ENCODE assay signal across 11 cellular contexts in genomic region chr11:105719073-105719846, GRCh38.
DNase-seq lines count a peak whose midpoint lies in the region; ATAC-seq and TF ChIP-seq lines count a peak whose summit lies in the region.
"Had no signal": no experiment of that assay in that cellular context is flagged by ENCODE, and none has a peak within 500 bp of the region (broad histone marks: within the 10 kb centered on the region; RNA-seq: fewer than 3 reads in every experiment).

No MANE protein-coding gene starts in this region.

- H2AFZ ChIP-seq in neural progenitor cell (replicated peaks): no peak overlapping the region

- no peak overlapping the region for H3K4me3 Mint-ChIP-seq in activated T-cell treated with anti-CD3 and anti-CD28 coated beads, Interleukin-2, amount 50 U/mL, for 72 hours
- peak overlapping the region; percentile 11 for H3K4me3 Mint-ChIP-seq in neural progenitor cell
- no peak overlapping the region for H3K4me3 Mint-ChIP-seq in activated CD4-positive, alpha-beta T cell treated with anti-CD3 and anti-CD28 coated beads, Interleukin-2, amount 10 ng/mL, durations not matched to agents 24 days and 14 days
- H3K4me3 Mint-ChIP-seq: naive B cell had no signal

- H3K27ac ChIP-seq in neural progenitor cell (no peak overlapping the region), esophagus muscularis mucosa (replicated peaks in 1 of 4) (no peak overlapping the region)
- H3K27ac ChIP-seq: BLaER1, VCaP had no signal

- H3K36me3 Mint-ChIP-seq in activated T-cell treated with anti-CD3 and anti-CD28 coated beads, Interleukin-2, amount 50 U/mL, for 72 hours (ENCODE audit: insufficient read depth in 2 of 2): no peaks in the 10 kb centered on the region
- no peaks in the 10 kb centered on the region for H3K36me3 Mint-ChIP-seq in neural progenitor cell
- no peaks in the 10 kb centered on the region for H3K36me3 Mint-ChIP-seq in activated CD4-positive, alpha-beta T cell treated with anti-CD3 and anti-CD28 coated beads, Interleukin-2, amount 10 ng/mL, durations not matched to agents 24 days and 14 days (ENCODE audit: low read depth)
- H3K36me3 Mint-ChIP-seq: naive B cell had no signal

- H3K27me3 ChIP-seq in neural progenitor cell (no peaks in the 10 kb centered on the region), esophagus muscularis mucosa (no peaks in the 10 kb centered on the region)
- H3K27me3 ChIP-seq: BLaER1 had no signal

- no peak for TF ChIP-seq EP300 in esophagus muscularis mucosa (IDR thresholded peaks at IDR 0.05)

- no peak overlapping the region for H3K4me2 ChIP-seq in neural progenitor cell
- H3K4me2 ChIP-seq: BLaER1 had no signal

- peak; percentile 1 to 8 for DNase-seq in activated T-cell treated with anti-CD3 and anti-CD28 coated beads, Interleukin-2, amount 50 U/mL, for 72 hours
- DNase-seq in activated T-cell treated with anti-CD3 and anti-CD28 coated beads for 4 hours (no peak), RPMI7951 (ENCODE audit: low read depth) (peak; percentile 24), neural progenitor cell (ENCODE audit: low spot score) (no peak), esophagus muscularis mucosa (ENCODE audit: extremely low spot score) (no peak)
- DNase-seq in activated CD4-positive, alpha-beta T cell treated with anti-CD3 and anti-CD28 coated beads, Interleukin-2, amount 10 ng/mL, durations not matched to agents 24 days and 14 days: no peak
- DNase-seq in activated T-cell treated with anti-CD3 and anti-CD28 coated beads, Interleukin-2, amount 50 U/mL, for 48 hours: no peak
- DNase-seq: naive B cell had no signal

- 78% methylated on average over 12 of the region's 12 CpGs for WGBS in esophagus muscularis mucosa

- H3K36me3 ChIP-seq in neural progenitor cell (no peaks in the 10 kb centered on the region), esophagus muscularis mucosa (no peaks in the 10 kb centered on the region)
- H3K36me3 ChIP-seq: BLaER1 had no signal

- H3K79me2 ChIP-seq in neural progenitor cell (ENCODE audit: low read depth): no peaks in the 10 kb centered on the region

- no peak overlapping the region for H3K4me3 ChIP-seq in neural progenitor cell
- H3K4me3 ChIP-seq in esophagus muscularis mucosa: no peak overlapping the region
- H3K4me3 ChIP-seq: BLaER1 had no signal

- H3K9ac ChIP-seq in neural progenitor cell: no peak overlapping the region
- H3K9ac ChIP-seq: BLaER1 had no signal

- H3K27me3 Mint-ChIP-seq in activated T-cell treated with anti-CD3 and anti-CD28 coated beads, Interleukin-2, amount 50 U/mL, for 72 hours (ENCODE audit: low read depth): no peaks in the 10 kb centered on the region
- H3K27me3 Mint-ChIP-seq in neural progenitor cell (ENCODE audit: insufficient read depth, low read depth): no peaks in the 10 kb centered on the region
- no peaks in the 10 kb centered on the region for H3K27me3 Mint-ChIP-seq in activated CD4-positive, alpha-beta T cell treated with anti-CD3 and anti-CD28 coated beads, Interleukin-2, amount 10 ng/mL, durations not matched to agents 24 days and 14 days
- H3K27me3 Mint-ChIP-seq: naive B cell had no signal

- H3K4me1 ChIP-seq in neural progenitor cell: no peaks in the 10 kb centered on the region
- H3K4me1 ChIP-seq in esophagus muscularis mucosa: no peaks in the 10 kb centered on the region
- H3K4me1 ChIP-seq: BLaER1 had no signal

- H3K27ac Mint-ChIP-seq in activated T-cell treated with anti-CD3 and anti-CD28 coated beads, Interleukin-2, amount 50 U/mL, for 72 hours: no peak overlapping the region
- H3K27ac Mint-ChIP-seq in neural progenitor cell: peak overlapping the region; percentile 34
- no peak overlapping the region for H3K27ac Mint-ChIP-seq in activated CD4-positive, alpha-beta T cell treated with anti-CD3 and anti-CD28 coated beads, Interleukin-2, amount 10 ng/mL, durations not matched to agents 24 days and 14 days
- H3K27ac Mint-ChIP-seq: naive B cell had no signal

- peak; percentile 62 to 91 for ATAC-seq in activated T-cell treated with anti-CD3 and anti-CD28 coated beads, Interleukin-2, amount 50 U/mL, for 72 hours (replicated peaks in 1 of 2)
- ATAC-seq in HG03159 (IDR thresholded peaks at IDR 0.05; ENCODE audit: unreplicated experiment): peak; percentile 86

- no peaks in the 10 kb centered on the region for H4K20me1 ChIP-seq in neural progenitor cell (ENCODE audit: low read depth)
- H4K20me1 ChIP-seq: BLaER1 had no signal

- TF ChIP-seq CTCF in neural progenitor cell (IDR thresholded peaks at IDR 0.05): no peak
- no peak for TF ChIP-seq CTCF in esophagus muscularis mucosa (IDR thresholded peaks at IDR 0.05)

- no peaks in the 10 kb centered on the region for H3K9me3 Mint-ChIP-seq in activated T-cell treated with anti-CD3 and anti-CD28 coated beads, Interleukin-2, amount 50 U/mL, for 72 hours
- no peaks in the 10 kb centered on the region for H3K9me3 Mint-ChIP-seq in neural progenitor cell
- H3K9me3 Mint-ChIP-seq in activated CD4-positive, alpha-beta T cell treated with anti-CD3 and anti-CD28 coated beads, Interleukin-2, amount 10 ng/mL, durations not matched to agents 24 days and 14 days: no peaks in the 10 kb centered on the region

- TF ChIP-seq POLR2A in esophagus muscularis mucosa (IDR thresholded peaks at IDR 0.05; ENCODE audit: low read depth): no peak

- no peaks in the 10 kb centered on the region for H3F3A ChIP-seq in neural progenitor cell (ENCODE audit: low read depth)

- H3K4me1 Mint-ChIP-seq in activated T-cell treated with anti-CD3 and anti-CD28 coated beads, Interleukin-2, amount 50 U/mL, for 72 hours (ENCODE audit: low read depth): no peaks in the 10 kb centered on the region
- H3K4me1 Mint-ChIP-seq in neural progenitor cell: peaks cover 25% of the 10 kb centered on the region
- no peaks in the 10 kb centered on the region for H3K4me1 Mint-ChIP-seq in activated CD4-positive, alpha-beta T cell treated with anti-CD3 and anti-CD28 coated beads, Interleukin-2, amount 10 ng/mL, durations not matched to agents 24 days and 14 days
- H3K4me1 Mint-ChIP-seq: naive B cell had no signal

- H3K9me3 ChIP-seq in neural progenitor cell (ENCODE audit: low read depth) (no peaks in the 10 kb centered on the region), esophagus muscularis mucosa (no peaks in the 10 kb centered on the region)
- H3K9me3 ChIP-seq: BLaER1 had no signal

- intact Hi-C loops in esophagus muscularis mucosa (cut with DNase I): no loop called here
- intact Hi-C loops in activated CD4-positive, alpha-beta T cell treated with anti-CD3 and anti-CD28 coated beads, Interleukin-2, amount 10 ng/mL, durations not matched to agents 24 days and 14 days (cut with micrococcal nuclease): no loop called here

Comparison
In these comparisons a context has a peak if more than half of its experiments do, and no peak if none do; other contexts are left out.
1. DNase-seq: peak in activated T-cell treated with anti-CD3 and anti-CD28 coated beads, Interleukin-2, amount 50 U/mL, for 72 hours (2 of 2) and RPMI7951 (single experiment); none in activated T-cell treated with anti-CD3 and anti-CD28 coated beads for 4 hours (single experiment), neural progenitor cell (single experiment), esophagus muscularis mucosa (single experiment), activated CD4-positive, alpha-beta T cell treated with anti-CD3 and anti-CD28 coated beads, Interleukin-2, amount 10 ng/mL, durations not matched to agents 24 days and 14 days (single experiment) and activated T-cell treated with anti-CD3 and anti-CD28 coated beads, Interleukin-2, amount 50 U/mL, for 48 hours (0 of 2).